In the genomic region with DNA sequence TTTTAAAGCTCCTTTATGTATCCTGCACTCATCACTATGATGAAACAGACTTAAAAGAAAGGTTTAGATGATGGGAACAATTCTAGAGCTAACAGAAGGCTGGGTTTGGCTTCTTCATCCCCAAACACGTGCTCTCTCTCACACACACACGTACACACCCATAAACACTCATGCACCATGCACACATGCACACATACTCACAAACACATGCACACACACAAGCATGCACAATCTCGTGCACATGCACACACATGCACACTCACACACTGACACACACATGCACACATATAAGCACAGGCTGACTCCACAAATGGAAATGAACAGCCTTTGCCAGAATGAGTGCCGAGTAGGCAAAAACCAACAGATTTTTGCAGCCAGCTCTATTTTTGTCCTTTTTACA, we compare ENCODE assay signal across 23 cellular contexts.
"Had no signal": no experiment of that assay in that cellular context is flagged by ENCODE, and none has a peak within 500 bp of the region (broad histone marks: within the 10 kb centered on the region; RNA-seq: fewer than 3 reads in every experiment).

No MANE protein-coding gene starts in this region.

- H3K4me3 ChIP-seq: left ventricle myocardium inferior, lung, mucosa of descending colon, ovary, sigmoid colon, spleen, tibial nerve, upper lobe of right lung had no signal

- H3K27me3 ChIP-seq: ovary, sigmoid colon, spleen, tibial nerve, upper lobe of right lung had no signal

- H3K36me3 ChIP-seq: left ventricle myocardium inferior, ovary, sigmoid colon, spleen, tibial nerve, upper lobe of right lung had no signal

- H3K36me3 Mint-ChIP-seq: immature natural killer cell; stimulated activated effector memory CD8-positive, alpha-beta T cell treated with anti-CD3 and anti-CD28 coated beads, Interleukin-12 subunit alpha, Interleukin-12 subunit beta, amount 100 ng/mL, for 72 hours had no signal

- H3K4me3 Mint-ChIP-seq: immature natural killer cell; naive thymus-derived CD4-positive, alpha-beta T cell; natural killer cell treated with Interleukin-12 subunit alpha and Interleukin-12 subunit beta and Interleukin-15 and Interleukin-18, amount 100 ng/mL, for 72 hours; stimulated activated effector memory CD8-positive, alpha-beta T cell treated with anti-CD3 and anti-CD28 coated beads, Interleukin-12 subunit alpha, Interleukin-12 subunit beta, amount 100 ng/mL, for 72 hours; stimulated activated naive CD8-positive, alpha-beta T cell treated with anti-CD3 and anti-CD28 coated beads, Interleukin-15, Interleukin-2, amounts not matched to agents 100 ng/mL and 50 ng/mL, for 24 hours had no signal

- H3K27me3 Mint-ChIP-seq: natural killer cell treated with Interleukin-12 subunit alpha and Interleukin-12 subunit beta and Interleukin-15 and Interleukin-18, amount 100 ng/mL, for 72 hours; stimulated activated naive CD8-positive, alpha-beta T cell treated with anti-CD3 and anti-CD28 coated beads, Interleukin-15, Interleukin-2, amounts not matched to agents 100 ng/mL and 50 ng/mL, for 24 hours had no signal

- DNase-seq: hypothalamus; immature natural killer cell; islet precursor cell; left ventricle myocardium inferior; midbrain; mucosa of descending colon; naive thymus-derived CD4-positive, alpha-beta T cell; ovary; retina; right cardiac atrium; sigmoid colon; small intestine; spleen; stimulated activated CD4-positive, alpha-beta T cell treated with anti-CD3 and anti-CD28 coated beads, Interleukin-4, amount 100 ng/mL, for 24 hours; stimulated activated naive CD4-positive, alpha-beta T cell; upper lobe of right lung had no signal

- H3K9me3 ChIP-seq: ovary, sigmoid colon, upper lobe of right lung had no signal

- H3K4me1 ChIP-seq: left ventricle myocardium inferior, sigmoid colon, spleen, tibial nerve, upper lobe of right lung had no signal

- H3K27ac ChIP-seq: left ventricle myocardium inferior, ovary, sigmoid colon, spleen, tibial nerve, upper lobe of right lung had no signal

- FAIRE-seq: small intestine, urothelium cell line had no signal

- H3K4me1 Mint-ChIP-seq: immature natural killer cell; naive thymus-derived CD4-positive, alpha-beta T cell; stimulated activated effector memory CD8-positive, alpha-beta T cell treated with anti-CD3 and anti-CD28 coated beads, Interleukin-12 subunit alpha, Interleukin-12 subunit beta, amount 100 ng/mL, for 72 hours had no signal

- H3K27ac Mint-ChIP-seq: immature natural killer cell; naive thymus-derived CD4-positive, alpha-beta T cell; natural killer cell treated with Interleukin-12 subunit alpha and Interleukin-12 subunit beta and Interleukin-15 and Interleukin-18, amount 100 ng/mL, for 72 hours; progenitor cell of endocrine pancreas; stimulated activated effector memory CD8-positive, alpha-beta T cell treated with anti-CD3 and anti-CD28 coated beads, Interleukin-12 subunit alpha, Interleukin-12 subunit beta, amount 100 ng/mL, for 72 hours; stimulated activated naive CD8-positive, alpha-beta T cell treated with anti-CD3 and anti-CD28 coated beads, Interleukin-15, Interleukin-2, amounts not matched to agents 100 ng/mL and 50 ng/mL, for 24 hours had no signal

- ATAC-seq: mucosa of descending colon; naive thymus-derived CD4-positive, alpha-beta T cell; natural killer cell treated with Interleukin-12 subunit alpha and Interleukin-12 subunit beta and Interleukin-15 and Interleukin-18, amount 100 ng/mL, for 72 hours; right cardiac atrium; stimulated activated effector memory CD8-positive, alpha-beta T cell treated with anti-CD3 and anti-CD28 coated beads, Interleukin-12 subunit alpha, Interleukin-12 subunit beta, amount 100 ng/mL, for 72 hours; upper lobe of right lung had no signal
